In the genomic region with DNA sequence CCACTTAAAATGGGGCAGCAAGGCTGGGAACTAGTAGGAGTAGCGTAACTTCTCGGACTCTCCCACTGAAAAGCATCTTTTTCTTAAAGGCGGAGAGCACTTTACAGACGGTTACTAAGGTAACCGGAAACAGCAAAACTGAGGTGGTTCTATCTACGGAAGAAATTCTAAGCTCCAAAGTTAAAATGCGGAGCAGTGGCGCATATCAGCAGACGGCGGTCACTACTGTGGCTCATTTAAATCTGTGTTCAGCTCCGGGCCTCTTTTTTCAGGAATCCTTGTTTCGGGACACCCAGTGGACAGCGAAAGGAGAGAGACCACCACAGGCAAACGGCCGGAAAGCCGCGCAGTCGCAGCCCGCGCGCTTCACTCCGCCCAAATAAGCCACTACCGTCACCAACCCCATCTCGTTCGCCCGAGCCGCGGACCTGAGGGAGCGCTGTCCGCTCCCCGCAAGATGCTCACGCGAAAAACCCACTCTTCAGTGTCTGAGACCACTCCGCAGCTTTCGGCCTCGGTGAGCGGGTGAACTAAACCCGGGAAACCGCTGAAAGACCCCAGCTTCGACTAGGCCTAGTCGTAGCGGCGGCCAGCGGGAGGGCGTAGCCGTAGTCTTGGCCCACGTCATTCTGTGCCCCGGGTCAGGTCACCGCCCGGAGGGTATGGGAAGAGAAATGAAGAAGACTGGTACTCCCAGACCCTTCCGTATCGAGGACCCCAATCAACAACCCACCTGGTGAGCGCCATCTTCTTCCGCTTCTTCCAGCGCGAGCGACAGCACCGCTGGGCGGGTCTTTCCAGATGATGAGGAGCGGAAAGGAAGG, we compare ENCODE assay signal across 8 cellular contexts. TPM values are rescaled to one million over a fixed set of nuclear protein-coding genes. Genes with fewer than 3 reads are reported as not detected.
DNase-seq lines count a peak whose midpoint lies in the region; ATAC-seq, FAIRE-seq and TF ChIP-seq lines count a peak whose summit lies in the region.

A gene (minus strand): TSS at position 776 of the 824 bp plus-strand sequence. CDS start 29 bp downstream, at position 747.

- TF ChIP-seq EP300 in A549 (IDR thresholded peaks at IDR 0.05): peak in 1 of 2 experiments; percentile 14; a peak in 1 of 5 replicates

- TF ChIP-seq CTCF in A549 (IDR thresholded peaks at IDR 0.05): no peak
- TF ChIP-seq CTCF in colonic mucosa (IDR thresholded peaks at IDR 0.05): no peak

- H3K27ac ChIP-seq in A549 (peak within 1 kb of the TSS; percentile 96 to 98), colonic mucosa (peak within 1 kb of the TSS; percentile 87), layer of hippocampus (ENCODE audit: low read depth, low read length) (peak within 1 kb of the TSS; percentile 76)

- peak within 1 kb of the TSS; percentile 99 for H3K4me2 ChIP-seq in A549

- H3K4me1 ChIP-seq in A549 (peaks cover 13% of the 10 kb centered on the region), colonic mucosa (peaks cover 13% of the 10 kb centered on the region)

- peak; percentile 96 for ATAC-seq in A549
- peak; percentile 29 for ATAC-seq in GM18519 (IDR thresholded peaks at IDR 0.05; ENCODE audit: low FRiP score, unreplicated experiment)
- peak; percentile 94 for ATAC-seq in HG03060 (IDR thresholded peaks at IDR 0.05; ENCODE audit: low read depth, unreplicated experiment)

- peak within 1 kb of the TSS; percentile 99 for H3K4me3 ChIP-seq in A549
- peak within 1 kb of the TSS; percentile 97 for H3K4me3 ChIP-seq in colonic mucosa

- intact Hi-C loops in colonic mucosa (cut with DNase I): loop anchor here (5.0 kb wide), 1 partner anchor 42 kb away; a partner anchor contains a TSS

- WGBS in A549 (ENCODE audit: missing lambda C conversion rate): 1% methylated on average over 42 of the region's 60 CpGs

- CTCF ChIA-PET in A549 (lab: Yijun Ruan, JAX): interaction anchor here (0.7 to 4.5 kb wide), 11 partner anchors 8 to 302 kb away, joined by 3 to 17 read pairs (median 3); a partner anchor contains a TSS

- TF ChIP-seq RAD21 in A549 (conservative IDR thresholded peaks at IDR 0.05 in 1 of 2, IDR thresholded peaks at IDR 0.05 in 1 of 2): no peak

- FAIRE-seq in A549 (lab: Jason Lieb, UNC): no peak

- peak; percentile 66 for TF ChIP-seq POLR2A in A549 (IDR thresholded peaks at IDR 0.05; ENCODE audit: low read length)

- H3K9me3 ChIP-seq in A549 (no peaks in the 10 kb centered on the region), colonic mucosa (no peaks in the 10 kb centered on the region)

- DNase-seq in A549 (ENCODE audit: low read depth in 1 of 2, low spot score in 1 of 2): peak; percentile 94
- DNase-seq in NCI-H2227 treated with DMSO at 0.1 percent for 48 hours (lab: John Stamatoyannopoulos, UW): peak; percentile 95
- DNase-seq in activated CD4-positive, alpha-beta T cell treated with anti-CD3 and anti-CD28 coated beads for 48 hours: peak; percentile 95
- peak; percentile 94 for DNase-seq in colonic mucosa
- peak; percentile 80 to 87 for DNase-seq in stimulated activated CD4-positive, alpha-beta T cell treated with anti-CD3 and anti-CD28 coated beads, Interleukin-1b, Interleukin-23, amount 100 ng/mL, for 4 hours (ENCODE audit: low read depth in 2 of 2)

- no peaks in the 10 kb centered on the region for H3K36me3 ChIP-seq in colonic mucosa

- H3K27me3 ChIP-seq in colonic mucosa (no peaks in the 10 kb centered on the region), layer of hippocampus (ENCODE audit: control insufficient read depth, insufficient read depth, low read length) (no peaks in the 10 kb centered on the region)

- H3K9ac ChIP-seq in colonic mucosa (ENCODE audit: low read depth in 2 of 2, low read length in 2 of 2): peak within 1 kb of the TSS; percentile 97 to 98

- POLR2A ChIA-PET in A549 (lab: Yijun Ruan, JAX): interaction anchor here (0.9 to 2.7 kb wide), 2 partner anchors 9 to 39 kb away, joined by 5 to 13 read pairs; a partner anchor contains a TSS

TF ChIP-seq in A549, 52 proteins besides CTCF, POLR2A, EP300 and RAD21:
- TF ChIP-seq KDM5A (IDR thresholded peaks at IDR 0.05) (peak; percentile 73), SREBF2 (IDR thresholded peaks at IDR 0.05) (no peak), FOSB (CRISPR knock-in tag; IDR thresholded peaks at IDR 0.05) (no peak), JUN (IDR thresholded peaks at IDR 0.05) (peak in 1 of 2 experiments; percentile 76; a peak in 1 of 5 replicates), PHF8 (IDR thresholded peaks at IDR 0.05; ENCODE audit: borderline replicate concordance, low read depth) (peak; percentile 98), MYC (IDR thresholded peaks at IDR 0.05; ENCODE audit: borderline replicate concordance, low read length) (0 out of 2 replicates have a peak, but pooled peaks have one; percentile 16), FOSL2 (IDR thresholded peaks at IDR 0.05) (no peak), FOSL2 (CRISPR knock-in tag; IDR thresholded peaks at IDR 0.05) (peak; percentile 11; the same call in 1 of the 2 replicates), CBX2 (IDR thresholded peaks at IDR 0.05; ENCODE audit: borderline replicate concordance, low read depth) (no peak), CEBPB (IDR thresholded peaks at IDR 0.05) (no peak)
- TF ChIP-seq, protein P1, sequence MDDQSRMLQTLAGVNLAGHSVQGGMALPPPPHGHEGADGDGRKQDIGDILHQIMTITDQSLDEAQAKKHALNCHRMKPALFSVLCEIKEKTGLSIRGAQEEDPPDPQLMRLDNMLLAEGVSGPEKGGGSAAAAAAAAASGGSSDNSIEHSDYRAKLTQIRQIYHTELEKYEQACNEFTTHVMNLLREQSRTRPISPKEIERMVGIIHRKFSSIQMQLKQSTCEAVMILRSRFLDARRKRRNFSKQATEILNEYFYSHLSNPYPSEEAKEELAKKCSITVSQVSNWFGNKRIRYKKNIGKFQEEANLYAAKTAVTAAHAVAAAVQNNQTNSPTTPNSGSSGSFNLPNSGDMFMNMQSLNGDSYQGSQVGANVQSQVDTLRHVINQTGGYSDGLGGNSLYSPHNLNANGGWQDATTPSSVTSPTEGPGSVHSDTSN (IDR thresholded peaks at IDR 0.05): 0 out of 2 replicates have a peak, but pooled peaks have one; percentile 19
- TF ChIP-seq, protein P2, sequence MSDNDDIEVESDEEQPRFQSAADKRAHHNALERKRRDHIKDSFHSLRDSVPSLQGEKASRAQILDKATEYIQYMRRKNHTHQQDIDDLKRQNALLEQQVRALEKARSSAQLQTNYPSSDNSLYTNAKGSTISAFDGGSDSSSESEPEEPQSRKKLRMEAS (IDR thresholded peaks at IDR 0.05): 0 out of 2 replicates have a peak, but pooled peaks have one; percentile 12
- TF ChIP-seq, protein P3, sequence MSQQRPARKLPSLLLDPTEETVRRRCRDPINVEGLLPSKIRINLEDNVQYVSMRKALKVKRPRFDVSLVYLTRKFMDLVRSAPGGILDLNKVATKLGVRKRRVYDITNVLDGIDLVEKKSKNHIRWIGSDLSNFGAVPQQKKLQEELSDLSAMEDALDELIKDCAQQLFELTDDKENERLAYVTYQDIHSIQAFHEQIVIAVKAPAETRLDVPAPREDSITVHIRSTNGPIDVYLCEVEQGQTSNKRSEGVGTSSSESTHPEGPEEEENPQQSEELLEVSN (IDR thresholded peaks at IDR 0.05; ENCODE audit: borderline replicate concordance, low read depth): no peak

RNA-seq across cellular contexts. Expression of the gene that starts here (rescaled TPM):
- 68.1 and 84.0 TPM in 2 replicates for polyA plus RNA-seq in A549 (2011; rRNA removed)
- 21.5 and 23.2 TPM in 2 replicates for polyA plus RNA-seq in A549 (2012; cell fraction: cytosol; rRNA removed)
- polyA plus RNA-seq in A549 (2012; cell fraction: nucleus; rRNA removed): 9.6 and 15.6 TPM in 2 replicates
- polyA plus RNA-seq in A549 (2017; fragmentation: RNase III; extraction: RNeasy Plus Mini Kit Qiagen cat#74134 plus additional on column Dnase treatment): 64.8 to 70.4 TPM (median 65.3 TPM) in 3 replicates
- polyA minus RNA-seq in A549 (2011; rRNA and poly(A)+ RNA removed): 24.6 and 24.7 TPM in 2 replicates
- total RNA-seq in colonic mucosa: 10 to 100 TPM; 69.6 to 81.9 TPM

Comparison
In these comparisons a context has a peak if more than half of its experiments do, and no peak if none do; other contexts are left out.
1. Peak in every context shown above with its lines: DNase-seq, ATAC-seq, H3K4me3 ChIP-seq and H3K27ac ChIP-seq.
2. ATAC-seq: peak in every context shown above with its lines; median percentile 96 in A549; 94 in HG03060; 29 in GM18519.